Comparison of ENCODE assay signal across 9 cellular contexts in genomic region chr12:11731455-11731854, GRCh38.
DNase-seq lines count a peak whose midpoint lies in the region; ATAC-seq and TF ChIP-seq lines count a peak whose summit lies in the region.
"Had no signal": no experiment of that assay in that cellular context is flagged by ENCODE, and none has a peak within 500 bp of the region (broad histone marks: within the 10 kb centered on the region; RNA-seq: fewer than 3 reads in every experiment).

No MANE protein-coding gene starts in this region.

- H3K79me2 ChIP-seq in osteoblast (ENCODE audit: insufficient read depth, low read length), result peaks cover 74% of the 10 kb centered on the region

- intact Hi-C loops in MCF 10A (cut with micrococcal nuclease), result no loop called here
- intact Hi-C loops in psoas muscle (cut with DNase I), result no loop called here
- intact Hi-C loops in posterior vena cava (cut with DNase I), result no loop called here

- no peak overlapping the region for H2AFZ ChIP-seq in osteoblast (ENCODE audit: low read length)

- POLR2A ChIA-PET in MCF 10A (lab: Yijun Ruan, JAX), result interaction anchor here (0.8 to 1.7 kb wide), 6 partner anchors 8 to 82 kb away, joined by 3 to 7 read pairs (median 4); partner anchors contain the start of gene ETV6

- H4K20me1 ChIP-seq in osteoblast (ENCODE audit: insufficient read depth, low read length), result no peaks in the 10 kb centered on the region

- H3K27me3 ChIP-seq in osteoblast (ENCODE audit: insufficient read depth, low read length), result no peaks in the 10 kb centered on the region
- H3K27me3 ChIP-seq in psoas muscle (ENCODE audit: insufficient read depth in 3 of 3, low read length in 2 of 3), result no peaks in the 10 kb centered on the region

- TF ChIP-seq CTCF in MCF 10A (IDR thresholded peaks at IDR 0.05; ENCODE audit: unreplicated experiment) (no peak), osteoblast (IDR thresholded peaks at IDR 0.05; ENCODE audit: extremely low read depth, low read depth, low read length) (no peak), psoas muscle (IDR thresholded peaks at IDR 0.05) (no peak)

- H3K36me3 Mint-ChIP-seq in MCF 10A (ENCODE audit: insufficient read depth, unreplicated experiment), result no peaks in the 10 kb centered on the region

- peak overlapping the region; percentile 60 for H3K27ac ChIP-seq in KOPT-K1 (ENCODE audit: low read depth, low read length, poor library complexity, severe bottlenecking)
- peak overlapping the region; percentile 61 for H3K27ac ChIP-seq in osteoblast (ENCODE audit: low read depth, low read length)
- no peak overlapping the region for H3K27ac ChIP-seq in psoas muscle
- H3K27ac ChIP-seq: KMS-11 had no signal

- DNase-seq in ELR (ENCODE audit: low read depth) (peak; percentile 79), MCF 10A (ENCODE audit: unreplicated experiment) (peak; percentile 46), osteoblast (ENCODE audit: insufficient read length, low spot score, missing footprints) (no peak), psoas muscle (no peak), posterior vena cava (ENCODE audit: low spot score) (no peak), HuH-7.5 (ENCODE audit: low spot score) (no peak)

- H3K4me2 ChIP-seq in osteoblast (ENCODE audit: insufficient read depth, low read length), result peak overlapping the region; percentile 35
- H3K4me2 ChIP-seq: KMS-11 had no signal

- no peaks in the 10 kb centered on the region for H3K36me3 ChIP-seq in KOPT-K1 (ENCODE audit: insufficient read depth, low read length)
- peaks cover 4% of the 10 kb centered on the region for H3K36me3 ChIP-seq in osteoblast (ENCODE audit: insufficient read depth, low read length)
- no peaks in the 10 kb centered on the region for H3K36me3 ChIP-seq in psoas muscle (ENCODE audit: insufficient read depth in 1 of 2, low read depth in 1 of 2)

- 62 to 81% (median 73%) methylated on average over 3 of the region's 3 CpGs for WGBS in psoas muscle, 3 donors

- CTCF ChIA-PET in MCF 10A (lab: Yijun Ruan, JAX), result interaction anchor here (1.6 kb wide), 1 partner anchor 10 kb away, joined by 7 read pairs; no protein-coding TSS in a partner anchor

- no peak for ATAC-seq in psoas muscle
- no peak for ATAC-seq in HG03520 (IDR thresholded peaks at IDR 0.05; ENCODE audit: unreplicated experiment)

- no peaks in the 10 kb centered on the region for H3K9me3 Mint-ChIP-seq in MCF 10A (ENCODE audit: unreplicated experiment)

- no peaks in the 10 kb centered on the region for H3K9me3 ChIP-seq in KOPT-K1 (ENCODE audit: insufficient read depth, low read length, poor library complexity, severe bottlenecking)
- H3K9me3 ChIP-seq in osteoblast (ENCODE audit: low read depth, low read length), result no peaks in the 10 kb centered on the region
- H3K9me3 ChIP-seq in psoas muscle, result no peaks in the 10 kb centered on the region

- peak overlapping the region; percentile 19 for H3K4me3 Mint-ChIP-seq in MCF 10A (ENCODE audit: unreplicated experiment)

- H3K4me1 Mint-ChIP-seq in MCF 10A (ENCODE audit: insufficient read depth, unreplicated experiment), result peaks cover 18% of the 10 kb centered on the region

- H3K4me1 ChIP-seq in osteoblast (ENCODE audit: insufficient read depth, low read length), result peaks cover 13% of the 10 kb centered on the region
- H3K4me1 ChIP-seq in psoas muscle, result no peaks in the 10 kb centered on the region

- no TSS peak for BruUV-seq in MCF 10A (replicated peaks; lab: Mats Ljungman, UMichigan)

- no peaks in the 10 kb centered on the region for H3K27me3 Mint-ChIP-seq in MCF 10A (ENCODE audit: insufficient read depth, unreplicated experiment)

- H3K4me3 ChIP-seq in osteoblast (ENCODE audit: insufficient read depth, low read length), result no peak overlapping the region
- no peak overlapping the region for H3K4me3 ChIP-seq in psoas muscle

- H3K27ac Mint-ChIP-seq in MCF 10A (ENCODE audit: low read depth, unreplicated experiment), result peak overlapping the region; percentile 95

Comparison
In these comparisons a context has a peak if more than half of its experiments do, and no peak if none do; other contexts are left out.
1. DNase-seq: peak in ELR (single experiment) and MCF 10A (single experiment); none in osteoblast (single experiment), psoas muscle (0 of 2), posterior vena cava (single experiment) and HuH-7.5 (single experiment).